14 cellular contexts compared by ENCODE assay signal in the genomic region with DNA sequence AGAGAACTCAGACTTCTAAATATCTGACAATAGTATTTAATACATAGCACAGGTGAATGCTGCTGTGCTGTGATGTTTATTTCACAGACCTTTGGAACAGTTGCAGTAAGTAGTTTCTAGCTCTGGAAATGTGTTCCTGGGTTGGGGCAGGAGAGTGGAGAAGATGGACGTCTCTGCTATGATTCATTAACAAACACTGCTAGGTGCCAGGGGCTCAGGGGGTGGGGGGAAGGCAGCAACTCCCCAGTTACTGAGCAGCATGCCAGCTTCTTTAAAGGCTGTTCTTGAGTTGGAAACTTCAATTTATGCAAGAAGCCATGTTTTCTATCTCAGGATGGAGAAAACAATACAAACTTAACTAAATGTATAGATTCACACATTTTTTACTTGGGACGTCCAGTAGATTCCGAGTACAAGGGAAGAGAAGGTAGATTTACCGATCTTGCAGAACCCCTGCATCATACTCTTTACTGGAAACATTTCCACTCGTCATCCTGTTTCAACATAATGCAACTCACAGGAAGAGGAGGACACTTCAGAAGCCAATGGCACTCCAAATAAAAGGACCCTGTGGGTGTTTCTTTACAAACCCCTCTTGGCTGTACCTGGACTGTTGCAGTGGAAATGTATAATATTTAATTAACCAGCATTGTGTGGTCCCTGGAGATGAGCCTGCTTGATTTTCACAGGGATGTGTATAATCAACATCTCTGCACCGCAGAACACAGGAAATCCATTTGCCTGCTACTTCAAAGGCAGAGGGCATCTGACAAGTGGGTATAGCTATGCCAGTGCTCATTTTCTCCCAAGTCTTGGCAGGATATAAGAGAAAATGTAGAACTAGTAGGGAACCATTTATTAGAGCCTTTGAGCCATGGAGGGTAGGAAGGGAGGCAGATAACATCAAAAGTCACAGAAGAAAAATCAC.
A peak's percentile ranks its signal among the peaks of the same experiment; 100 is the strongest.
DNase-seq lines count a peak whose midpoint lies in the region; ATAC-seq lines count a peak whose summit lies in the region.
"Had no signal": no experiment of that assay in that cellular context is flagged by ENCODE, and none has a peak within 500 bp of the region (broad histone marks: within the 10 kb centered on the region; RNA-seq: fewer than 3 reads in every experiment).

No MANE protein-coding gene starts in this region.

- intact Hi-C loops in activated naive CD4-positive, alpha-beta T cell treated with anti-CD3 and anti-CD28 coated beads for 36 hours (cut with micrococcal nuclease), result loop anchor here (1.0 kb wide), 1 partner anchor 33 kb away; no protein-coding TSS in a partner anchor

- no peak for ATAC-seq in activated naive CD8-positive, alpha-beta T cell treated with anti-CD3 and anti-CD28 coated beads, Interleukin-2, amount 50 U/mL, for 24 hours
- ATAC-seq in stimulated activated naive CD8-positive, alpha-beta T cell treated with anti-CD3 and anti-CD28 coated beads, Interleukin-15, amount 100 ng/mL, for 72 hours, result peak; percentile 43
- no peak for ATAC-seq in HG03097 (IDR thresholded peaks at IDR 0.05; ENCODE audit: low FRiP score, unreplicated experiment)

- H3K36me3 Mint-ChIP-seq in activated naive CD4-positive, alpha-beta T cell treated with anti-CD3 and anti-CD28 coated beads for 36 hours (ENCODE audit: low read depth), result peaks cover 6% of the 10 kb centered on the region
- peaks cover 23% of the 10 kb centered on the region for H3K36me3 Mint-ChIP-seq in activated naive CD8-positive, alpha-beta T cell treated with anti-CD3 and anti-CD28 coated beads, Interleukin-2, amount 50 U/mL, for 24 hours (ENCODE audit: low read depth)
- H3K36me3 Mint-ChIP-seq: brain had no signal

- CTCF ChIA-PET in activated naive CD4-positive, alpha-beta T cell treated with anti-CD3 and anti-CD28 coated beads for 36 hours (lab: Charles Lee), result interaction anchor here (0.6 kb wide), 1 partner anchor 1958 kb away, joined by 3 read pairs; no protein-coding TSS in a partner anchor

- peak overlapping the region; percentile 73 for H3K27ac Mint-ChIP-seq in activated naive CD4-positive, alpha-beta T cell treated with anti-CD3 and anti-CD28 coated beads for 36 hours
- peak overlapping the region; percentile 52 for H3K27ac Mint-ChIP-seq in activated naive CD8-positive, alpha-beta T cell treated with anti-CD3 and anti-CD28 coated beads, Interleukin-2, amount 50 U/mL, for 24 hours
- peak overlapping the region in 1 of 2 donors; percentile 91 for H3K27ac Mint-ChIP-seq in stimulated activated naive CD8-positive, alpha-beta T cell treated with anti-CD3 and anti-CD28 coated beads, Interleukin-15, amount 100 ng/mL, for 72 hours
- H3K27ac Mint-ChIP-seq: brain had no signal

- peak; percentile 19 for DNase-seq in activated naive CD4-positive, alpha-beta T cell treated with anti-CD3 and anti-CD28 coated beads for 36 hours
- no peak for DNase-seq in activated naive CD4-positive, alpha-beta T cell treated with anti-CD3 and anti-CD28 coated beads, Interleukin-2, amount 50 U/mL, for 16 hours
- DNase-seq in NCI-H2029 treated with DMSO at 0.1 percent for 48 hours (lab: John Stamatoyannopoulos, UW), result peak; percentile 42
- no peak for DNase-seq in activated naive CD8-positive, alpha-beta T cell treated with anti-CD3 and anti-CD28 coated beads, Interleukin-2, amount 50 U/mL, for 24 hours
- DNase-seq in stimulated activated naive CD8-positive, alpha-beta T cell treated with anti-CD3 and anti-CD28 coated beads, Interleukin-15, amount 100 ng/mL, for 72 hours, result no peak
- DNase-seq in NCI-H1694 (lab: John Stamatoyannopoulos, UW), result no peak
- DNase-seq in stimulated activated CD4-positive, alpha-beta T cell treated with anti-CD3 and anti-CD28 coated beads, Interleukin-12 subunit alpha, Interleukin-12 subunit beta, amount 100 ng/mL, for 4 hours, result no peak
- DNase-seq: DMS53, foreskin melanocyte, NCI-H1048, NCI-H82, WERI-Rb-1 had no signal

- no peaks in the 10 kb centered on the region for H3K27me3 Mint-ChIP-seq in activated naive CD4-positive, alpha-beta T cell treated with anti-CD3 and anti-CD28 coated beads for 36 hours (ENCODE audit: low read depth)
- no peaks in the 10 kb centered on the region for H3K27me3 Mint-ChIP-seq in activated naive CD8-positive, alpha-beta T cell treated with anti-CD3 and anti-CD28 coated beads, Interleukin-2, amount 50 U/mL, for 24 hours
- H3K27me3 Mint-ChIP-seq in stimulated activated naive CD8-positive, alpha-beta T cell treated with anti-CD3 and anti-CD28 coated beads, Interleukin-15, amount 100 ng/mL, for 72 hours, result no peaks in the 10 kb centered on the region
- H3K27me3 Mint-ChIP-seq: brain had no signal

- H3K4me1 Mint-ChIP-seq in activated naive CD4-positive, alpha-beta T cell treated with anti-CD3 and anti-CD28 coated beads for 36 hours (ENCODE audit: low read depth), result peaks cover 53% of the 10 kb centered on the region
- peaks cover 42% of the 10 kb centered on the region for H3K4me1 Mint-ChIP-seq in activated naive CD8-positive, alpha-beta T cell treated with anti-CD3 and anti-CD28 coated beads, Interleukin-2, amount 50 U/mL, for 24 hours
- H3K4me1 Mint-ChIP-seq in stimulated activated naive CD8-positive, alpha-beta T cell treated with anti-CD3 and anti-CD28 coated beads, Interleukin-15, amount 100 ng/mL, for 72 hours, result peaks cover 31% of the 10 kb centered on the region

- no peak overlapping the region for H3K4me3 Mint-ChIP-seq in activated naive CD4-positive, alpha-beta T cell treated with anti-CD3 and anti-CD28 coated beads for 36 hours
- no peak overlapping the region for H3K4me3 Mint-ChIP-seq in activated naive CD8-positive, alpha-beta T cell treated with anti-CD3 and anti-CD28 coated beads, Interleukin-2, amount 50 U/mL, for 24 hours
- H3K4me3 Mint-ChIP-seq in stimulated activated naive CD8-positive, alpha-beta T cell treated with anti-CD3 and anti-CD28 coated beads, Interleukin-15, amount 100 ng/mL, for 72 hours, result no peak overlapping the region
- H3K4me3 Mint-ChIP-seq: brain had no signal

- no peaks in the 10 kb centered on the region for H3K9me3 Mint-ChIP-seq in activated naive CD4-positive, alpha-beta T cell treated with anti-CD3 and anti-CD28 coated beads for 36 hours
- H3K9me3 Mint-ChIP-seq in activated naive CD8-positive, alpha-beta T cell treated with anti-CD3 and anti-CD28 coated beads, Interleukin-2, amount 50 U/mL, for 24 hours, result no peaks in the 10 kb centered on the region
- no peaks in the 10 kb centered on the region for H3K9me3 Mint-ChIP-seq in stimulated activated naive CD8-positive, alpha-beta T cell treated with anti-CD3 and anti-CD28 coated beads, Interleukin-15, amount 100 ng/mL, for 72 hours

Comparison
In these comparisons a context has a peak if more than half of its experiments do, and no peak if none do; other contexts are left out.
1. DNase-seq: peak in activated naive CD4-positive, alpha-beta T cell treated with anti-CD3 and anti-CD28 coated beads for 36 hours (single experiment) and NCI-H2029 treated with DMSO at 0.1 percent for 48 hours (single experiment); none in activated naive CD4-positive, alpha-beta T cell treated with anti-CD3 and anti-CD28 coated beads, Interleukin-2, amount 50 U/mL, for 16 hours (single experiment), activated naive CD8-positive, alpha-beta T cell treated with anti-CD3 and anti-CD28 coated beads, Interleukin-2, amount 50 U/mL, for 24 hours (single experiment), stimulated activated naive CD8-positive, alpha-beta T cell treated with anti-CD3 and anti-CD28 coated beads, Interleukin-15, amount 100 ng/mL, for 72 hours (0 of 2), NCI-H1694 (single experiment) and stimulated activated CD4-positive, alpha-beta T cell treated with anti-CD3 and anti-CD28 coated beads, Interleukin-12 subunit alpha, Interleukin-12 subunit beta, amount 100 ng/mL, for 4 hours (single experiment).